ENCODE assay signal across 1 cellular context in genomic region chr21:36164427-36164784, GRCh38.
A peak's percentile ranks its signal among the peaks of the same experiment; 100 is the strongest.
TF ChIP-seq lines count a peak whose summit lies in the region.

No MANE protein-coding gene starts in this region.

TF ChIP-seq in HepG2, 621 proteins besides CTCF, POLR2A, EP300 and RAD21 (continued from another document and continues in another):
- TF ChIP-seq, protein P1, sequence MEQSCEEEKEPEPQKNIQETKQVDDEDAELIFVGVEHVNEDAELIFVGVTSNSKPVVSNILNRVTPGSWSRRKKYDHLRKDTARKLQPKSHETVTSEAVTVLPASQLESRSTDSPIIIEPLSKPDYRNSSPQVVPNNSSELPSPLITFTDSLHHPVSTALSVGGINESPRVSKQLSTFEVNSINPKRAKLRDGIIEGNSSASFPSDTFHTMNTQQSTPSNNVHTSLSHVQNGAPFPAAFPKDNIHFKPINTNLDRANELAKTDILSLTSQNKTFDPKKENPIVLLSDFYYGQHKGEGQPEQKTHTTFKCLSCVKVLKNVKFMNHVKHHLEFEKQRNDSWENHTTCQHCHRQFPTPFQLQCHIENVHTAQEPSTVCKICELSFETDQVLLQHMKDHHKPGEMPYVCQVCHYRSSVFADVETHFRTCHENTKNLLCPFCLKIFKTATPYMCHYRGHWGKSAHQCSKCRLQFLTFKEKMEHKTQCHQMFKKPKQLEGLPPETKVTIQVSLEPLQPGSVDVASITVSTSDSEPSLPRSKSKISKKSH (CRISPR knock-in tag; IDR thresholded peaks at IDR 0.05; ENCODE audit: borderline replicate concordance): no peak
- TF ChIP-seq ZBTB10 (CRISPR knock-in tag; IDR thresholded peaks at IDR 0.05; ENCODE audit: borderline replicate concordance): 0 out of 2 replicates have a peak, but pooled peaks have one; percentile 34
- no peak for TF ChIP-seq ZZZ3 (CRISPR knock-in tag; IDR thresholded peaks at IDR 0.05; ENCODE audit: borderline replicate concordance)
- TF ChIP-seq NFAT5 (CRISPR knock-in tag; IDR thresholded peaks at IDR 0.05): no peak
- TF ChIP-seq MEIS2 (CRISPR knock-in tag; IDR thresholded peaks at IDR 0.05): 0 out of 2 replicates have a peak, but pooled peaks have one; percentile 25
- TF ChIP-seq BHLHE40 (IDR thresholded peaks at IDR 0.05; ENCODE audit: low read length): peak; percentile 76; the same call in 1 of the 2 replicates
- no peak for TF ChIP-seq ZNF782 (CRISPR knock-in tag; IDR thresholded peaks at IDR 0.05; ENCODE audit: borderline replicate concordance)
- 0 out of 2 replicates have a peak, but pooled peaks have one; percentile 32 for TF ChIP-seq ZNF557 (CRISPR knock-in tag; IDR thresholded peaks at IDR 0.05)
- no peak for TF ChIP-seq ZNF329 (CRISPR knock-in tag; IDR thresholded peaks at IDR 0.05; ENCODE audit: low read depth)
- no peak for TF ChIP-seq CERS6 (CRISPR knock-in tag; IDR thresholded peaks at IDR 0.05)
- TF ChIP-seq HBP1 (CRISPR knock-in tag; IDR thresholded peaks at IDR 0.05; ENCODE audit: low read depth): no peak
- no peak for TF ChIP-seq E2F1 (CRISPR knock-in tag; IDR thresholded peaks at IDR 0.05)
- TF ChIP-seq SATB2 (CRISPR knock-in tag; IDR thresholded peaks at IDR 0.05): no peak
- no peak for TF ChIP-seq PHB2 (IDR thresholded peaks at IDR 0.05; ENCODE audit: partially characterized antibody)
- TF ChIP-seq SRSF1 (optimal IDR thresholded peaks at IDR 0.05; ENCODE audit: low read depth, low read length): no peak
- TF ChIP-seq ZIK1 (CRISPR knock-in tag; IDR thresholded peaks at IDR 0.05; ENCODE audit: borderline replicate concordance, low read depth): no peak
- no peak for TF ChIP-seq ZSCAN22 (CRISPR knock-in tag; IDR thresholded peaks at IDR 0.05)
- no peak for TF ChIP-seq MED13 (CRISPR knock-in tag; IDR thresholded peaks at IDR 0.05)
- TF ChIP-seq ZNF354B (CRISPR knock-in tag; IDR thresholded peaks at IDR 0.05): no peak
- no peak for TF ChIP-seq ZNF296 (CRISPR knock-in tag; conservative IDR thresholded peaks at IDR 0.05)
- TF ChIP-seq, protein P2, sequence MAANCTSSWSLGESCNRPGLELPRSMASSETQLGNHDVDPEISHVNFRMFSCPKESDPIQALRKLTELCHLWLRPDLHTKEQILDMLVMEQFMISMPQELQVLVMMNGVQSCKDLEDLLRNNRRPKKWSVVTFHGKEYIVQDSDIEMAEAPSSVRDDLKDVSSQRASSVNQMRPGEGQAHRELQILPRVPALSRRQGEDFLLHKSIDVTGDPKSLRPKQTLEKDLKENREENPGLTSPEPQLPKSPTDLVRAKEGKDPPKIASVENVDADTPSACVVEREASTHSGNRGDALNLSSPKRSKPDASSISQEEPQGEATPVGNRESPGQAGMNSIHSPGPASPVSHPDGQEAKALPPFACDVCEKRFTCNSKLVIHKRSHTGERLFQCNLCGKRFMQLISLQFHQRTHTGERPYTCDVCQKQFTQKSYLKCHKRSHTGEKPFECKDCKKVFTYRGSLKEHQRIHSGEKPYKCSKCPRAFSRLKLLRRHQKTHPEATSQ (CRISPR knock-in tag; IDR thresholded peaks at IDR 0.05; ENCODE audit: borderline replicate concordance): no peak
- no peak for TF ChIP-seq ZNF569 (CRISPR knock-in tag; IDR thresholded peaks at IDR 0.05; ENCODE audit: borderline replicate concordance)
- 0 out of 4 replicates have a peak, but pooled peaks of 1 of the 2 experiments have one; percentile 36 for TF ChIP-seq KLF16 (CRISPR knock-in tag; IDR thresholded peaks at IDR 0.05)
- no peak for TF ChIP-seq ZNF318 (CRISPR knock-in tag; IDR thresholded peaks at IDR 0.05)
- no peak for TF ChIP-seq PCBP2 (optimal IDR thresholded peaks at IDR 0.05; ENCODE audit: low read depth, low read length, poor library complexity, severe bottlenecking)
- no peak for TF ChIP-seq RARG (CRISPR knock-in tag; IDR thresholded peaks at IDR 0.05; ENCODE audit: low read depth)
- no peak for TF ChIP-seq NAIF1 (CRISPR knock-in tag; IDR thresholded peaks at IDR 0.05; ENCODE audit: borderline replicate concordance)
- TF ChIP-seq MAFF (IDR thresholded peaks at IDR 0.05; ENCODE audit: low read depth, low read length): no peak
